8 cellular contexts compared by ENCODE assay signal in the genomic region with DNA sequence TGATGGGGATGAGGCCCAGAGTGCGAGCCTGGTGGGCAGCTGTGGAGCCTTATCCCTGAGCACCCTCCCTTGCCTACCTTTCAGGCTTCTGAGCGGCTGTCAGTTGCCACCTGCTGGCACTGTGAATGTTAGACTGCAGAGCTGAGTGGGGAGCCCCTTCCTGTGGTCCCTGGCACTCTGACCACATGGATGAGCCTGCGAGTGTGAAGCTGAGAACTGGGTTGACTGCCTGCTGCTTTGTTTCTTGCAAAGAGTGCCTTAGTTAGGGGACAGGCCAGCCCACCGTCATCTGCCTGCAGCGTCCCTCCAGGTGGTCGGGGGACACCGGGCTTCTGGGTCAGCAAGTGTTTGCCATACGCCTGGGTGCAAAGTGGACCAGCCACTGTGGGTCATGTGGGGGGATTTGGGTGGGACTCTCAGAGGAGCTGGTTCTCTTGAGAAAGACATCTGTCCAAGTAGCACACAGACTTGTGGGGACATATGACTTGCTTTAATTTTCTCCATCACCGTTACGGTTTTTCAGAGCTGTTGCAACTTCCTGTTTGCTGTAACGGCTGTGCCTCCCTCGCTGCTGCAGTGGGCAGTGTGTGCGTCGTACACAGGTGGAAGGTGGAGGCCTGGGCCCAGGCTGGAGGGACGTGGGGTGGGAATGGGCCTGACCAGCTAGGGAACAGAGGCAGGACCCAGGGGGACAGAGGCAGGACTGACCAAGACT. TPM values are rescaled to one million over a fixed set of nuclear protein-coding genes. Genes with fewer than 3 reads are reported as not detected.
DNase-seq lines count a peak whose midpoint lies in the region; ATAC-seq and TF ChIP-seq lines count a peak whose summit lies in the region.

No MANE protein-coding gene starts in this region.

- H3K4me3 Mint-ChIP-seq in T-cell (peak overlapping the region; percentile 57 to 77 (median 64)), type B pancreatic cell (no peak overlapping the region)

- POLR2A ChIA-PET in T-cell (lab: Charles Lee) = no interaction called here

- H3K4me1 ChIP-seq in foreskin keratinocyte = no peaks in the 10 kb centered on the region

- no peak overlapping the region for H3K27ac ChIP-seq in foreskin keratinocyte

- H3K4me3 ChIP-seq in AG10803 (ENCODE audit: low read length) = no peak overlapping the region

- no peaks in the 10 kb centered on the region for H3K27me3 ChIP-seq in foreskin keratinocyte

- DNase-seq in AG10803 (ENCODE audit: low read depth) (peak; percentile 29), T-cell (peak in 3 of 34 experiments; percentile 39 to 49 (median 48)), sciatic nerve (ENCODE audit: low spot score) (peak; percentile 39), type B pancreatic cell (ENCODE audit: extremely low spot score, unreplicated experiment) (no peak), foreskin keratinocyte (no peak)

- CTCF ChIA-PET in T-cell (lab: Charles Lee) = interaction anchor here in 1 of 2 donors (1.0 kb wide), 1 partner anchor 12 kb away, joined by 3 read pairs; no protein-coding TSS in a partner anchor

- H3K27ac Mint-ChIP-seq in T-cell (peak overlapping the region; percentile 67 to 80), type B pancreatic cell (no peak overlapping the region)

- H3K36me3 Mint-ChIP-seq in T-cell = no peaks in the 10 kb centered on the region
- H3K36me3 Mint-ChIP-seq in type B pancreatic cell = no peaks in the 10 kb centered on the region

- TF ChIP-seq CTCF in AG10803 (conservative IDR thresholded peaks at IDR 0.05; ENCODE audit: low read length) (no peak), type B pancreatic cell (conservative IDR thresholded peaks at IDR 0.05) (no peak), foreskin keratinocyte (conservative IDR thresholded peaks at IDR 0.05) (no peak)

- H3K4me1 Mint-ChIP-seq in T-cell (peaks cover 42 to 53% (median 47%) of the 10 kb centered on the region in 3 donors), type B pancreatic cell (ENCODE audit: unreplicated experiment) (peaks cover under 1% of the 10 kb centered on the region)

- H3K9me3 Mint-ChIP-seq in T-cell = no peaks in the 10 kb centered on the region
- no peaks in the 10 kb centered on the region for H3K9me3 Mint-ChIP-seq in type B pancreatic cell

- intact Hi-C loops in sciatic nerve (cut with DNase I) = no loop called here

- ATAC-seq in GM18861 (IDR thresholded peaks at IDR 0.05; ENCODE audit: unreplicated experiment) (peak; percentile 47), HG02973 (IDR thresholded peaks at IDR 0.05; ENCODE audit: unreplicated experiment) (peak; percentile 63), T-cell (replicated peaks in 1 of 4) (peak; percentile 52 to 74 (median 70)), sciatic nerve (no peak), GM19328 (IDR thresholded peaks at IDR 0.05; ENCODE audit: unreplicated experiment) (no peak), foreskin keratinocyte (no peak)

- H3K27me3 Mint-ChIP-seq in T-cell (no peaks in the 10 kb centered on the region), type B pancreatic cell (no peaks in the 10 kb centered on the region)

RNA-seq across cellular contexts. Expression of gene INPP5A, which starts 13.7 kb away (rescaled TPM):
- 10 to 100 TPM; 20.9 to 23.1 (median 22.9) TPM for total RNA-seq in T-cell
- 54.3 TPM for total RNA-seq in sciatic nerve
- total RNA-seq in type B pancreatic cell (ENCODE audit: low replicate concordance) = 26.2 and 26.6 TPM in 2 replicates
- total RNA-seq in foreskin keratinocyte = 16.2 and 16.7 TPM in 2 replicates
- 8.8 and 10.6 TPM in 2 replicates for polyA plus RNA-seq in foreskin keratinocyte

Comparison
In these comparisons a context has a peak if more than half of its experiments do, and no peak if none do; other contexts are left out.
1. DNase-seq: peak in AG10803 (single experiment) and sciatic nerve (single experiment); none in type B pancreatic cell (single experiment) and foreskin keratinocyte (0 of 2).
2. ATAC-seq: peak in GM18861 (single experiment), HG02973 (single experiment) and T-cell (4 of 4); none in sciatic nerve (single experiment), GM19328 (single experiment) and foreskin keratinocyte (single experiment).